In the genomic region with DNA sequence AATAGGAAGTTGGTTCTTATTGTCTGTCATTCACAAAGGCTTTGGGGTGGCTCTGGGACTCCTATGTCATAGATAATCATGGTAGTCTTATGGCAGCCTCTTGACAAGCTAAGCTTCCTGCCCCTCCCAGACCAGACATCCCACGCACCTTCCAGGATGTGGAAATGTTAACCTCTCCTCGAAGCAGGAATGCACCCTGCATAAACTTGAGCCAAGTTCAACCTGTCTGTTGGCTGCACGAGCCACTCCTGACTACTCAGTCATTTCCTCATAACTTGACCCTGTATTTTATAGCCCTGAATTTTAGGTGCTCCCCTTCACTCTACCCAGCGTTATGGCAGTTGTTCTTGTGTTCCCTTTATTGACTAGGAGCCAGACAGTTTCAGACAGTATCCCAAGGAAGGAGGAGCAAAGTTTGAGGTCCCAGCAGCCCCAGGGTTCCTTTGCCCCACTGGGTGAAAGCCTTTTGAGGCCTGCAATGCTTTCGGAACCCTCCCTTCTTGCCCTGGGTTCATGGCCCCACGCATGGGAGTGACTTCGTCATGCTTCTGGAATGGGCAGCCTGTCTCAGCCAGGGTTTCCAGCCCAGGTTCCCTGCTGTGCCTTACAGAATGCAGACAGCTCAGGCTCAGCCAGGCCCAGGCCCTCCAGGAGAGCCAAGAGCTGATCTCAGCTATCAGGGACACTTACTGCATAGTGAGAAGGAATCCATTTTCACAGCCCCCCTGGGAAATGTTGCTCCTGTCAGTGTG, we compare ENCODE assay signal across 11 cellular contexts. TPM values are rescaled to one million over a fixed set of nuclear protein-coding genes. Genes with fewer than 3 reads are reported as not detected.
DNase-seq lines count a peak whose midpoint lies in the region; ATAC-seq and TF ChIP-seq lines count a peak whose summit lies in the region.
"Had no signal": no experiment of that assay in that cellular context is flagged by ENCODE, and none has a peak within 500 bp of the region (broad histone marks: within the 10 kb centered on the region; RNA-seq: fewer than 3 reads in every experiment).

No MANE protein-coding gene starts in this region.

- peak; percentile 56 for DNase-seq in HEK293T (ENCODE audit: extremely low spot score)
- DNase-seq in MCF 10A (ENCODE audit: unreplicated experiment), result peak; percentile 86
- DNase-seq in islet precursor cell, result peak; percentile 94
- peak; percentile 69 for DNase-seq in stromal cell of bone marrow (ENCODE audit: low read depth)
- DNase-seq in dedifferentiated amniotic fluid mesenchymal stem cell (ENCODE audit: extremely low spot score), result no peak
- no peak for DNase-seq in globus pallidus (ENCODE audit: low spot score)
- no peak for DNase-seq in germinal center (ENCODE audit: low spot score)
- DNase-seq: activated T-cell treated with anti-CD3 and anti-CD28 coated beads, Interleukin-2, amount 50 U/mL, for 4 hours; erythroblast; GDM1 had no signal

- H3K27me3 Mint-ChIP-seq in MCF 10A (ENCODE audit: insufficient read depth, unreplicated experiment), result no peaks in the 10 kb centered on the region

- peaks cover 5% of the 10 kb centered on the region for H3K36me3 Mint-ChIP-seq in MCF 10A (ENCODE audit: insufficient read depth, unreplicated experiment)

- intact Hi-C loops in MCF 10A (cut with micrococcal nuclease), result loop anchor here (5.0 kb wide), 1 partner anchor 106 kb away; no protein-coding TSS in a partner anchor

- no TSS peak for BruUV-seq in MCF 10A (replicated peaks; lab: Mats Ljungman, UMichigan)

- CTCF ChIA-PET in HEK293T (lab: Yijun Ruan, JAX), result no interaction called here
- CTCF ChIA-PET in MCF 10A (lab: Yijun Ruan, JAX), result interaction anchor here (0.6 to 2.5 kb wide), 6 partner anchors 11 to 905 kb away, joined by 3 to 12 read pairs (median 3); no protein-coding TSS in a partner anchor

- peak overlapping the region; percentile 89 for H3K27ac Mint-ChIP-seq in MCF 10A (ENCODE audit: low read depth, unreplicated experiment)

- TF ChIP-seq CTCF in MCF 10A (IDR thresholded peaks at IDR 0.05; ENCODE audit: unreplicated experiment), result no peak

- POLR2A ChIA-PET in HEK293T (lab: Yijun Ruan, JAX) (interaction anchor here (0.8 to 2.7 kb wide), 2 partner anchors 16 to 19 kb away, joined by 3 to 19 read pairs; a partner anchor contains a TSS), MCF 10A (lab: Yijun Ruan, JAX) (interaction anchor here (0.8 to 3.4 kb wide), 7 partner anchors 12 to 69 kb away, joined by 3 to 30 read pairs (median 4); a partner anchor contains a TSS)

- peaks cover 39% of the 10 kb centered on the region for H3K4me1 Mint-ChIP-seq in MCF 10A (ENCODE audit: insufficient read depth, unreplicated experiment)

- peak overlapping the region; percentile 22 for H3K4me3 Mint-ChIP-seq in MCF 10A (ENCODE audit: unreplicated experiment)
- H3K4me3 Mint-ChIP-seq: activated T-cell treated with anti-CD3 and anti-CD28 coated beads, Interleukin-2, amount 50 U/mL, for 4 hours had no signal

- no peaks in the 10 kb centered on the region for H3K9me3 Mint-ChIP-seq in MCF 10A (ENCODE audit: unreplicated experiment)
- H3K9me3 Mint-ChIP-seq: activated T-cell treated with anti-CD3 and anti-CD28 coated beads, Interleukin-2, amount 50 U/mL, for 4 hours had no signal

- no peak for ATAC-seq in GM21529 (IDR thresholded peaks at IDR 0.05; ENCODE audit: unreplicated experiment)
- ATAC-seq: activated T-cell treated with anti-CD3 and anti-CD28 coated beads, Interleukin-2, amount 50 U/mL, for 4 hours had no signal

TF ChIP-seq in HEK293T, 16 proteins besides CTCF, POLR2A, EP300 and RAD21:
- TF ChIP-seq L3MBTL2 (conservative IDR thresholded peaks at IDR 0.05) (peak; percentile 35), FOXK2 (IDR thresholded peaks at IDR 0.05) (no peak), ARNT (IDR thresholded peaks at IDR 0.05) (no peak), LEF1 (IDR thresholded peaks at IDR 0.05; ENCODE audit: borderline replicate concordance) (no peak)
- TF ChIP-seq, protein P1, sequence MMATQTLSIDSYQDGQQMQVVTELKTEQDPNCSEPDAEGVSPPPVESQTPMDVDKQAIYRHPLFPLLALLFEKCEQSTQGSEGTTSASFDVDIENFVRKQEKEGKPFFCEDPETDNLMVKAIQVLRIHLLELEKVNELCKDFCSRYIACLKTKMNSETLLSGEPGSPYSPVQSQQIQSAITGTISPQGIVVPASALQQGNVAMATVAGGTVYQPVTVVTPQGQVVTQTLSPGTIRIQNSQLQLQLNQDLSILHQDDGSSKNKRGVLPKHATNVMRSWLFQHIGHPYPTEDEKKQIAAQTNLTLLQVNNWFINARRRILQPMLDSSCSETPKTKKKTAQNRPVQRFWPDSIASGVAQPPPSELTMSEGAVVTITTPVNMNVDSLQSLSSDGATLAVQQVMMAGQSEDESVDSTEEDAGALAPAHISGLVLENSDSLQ (IDR thresholded peaks at IDR 0.05), result no peak

RNA-seq across cellular contexts. Expression of a gene that starts 15.6 kb away (rescaled TPM):
- 25.8 and 32.6 TPM in 2 replicates for total RNA-seq in MCF 10A (2022)

Comparison
In these comparisons a context has a peak if more than half of its experiments do, and no peak if none do; other contexts are left out.
1. DNase-seq: peak in HEK293T (single experiment), MCF 10A (single experiment), islet precursor cell (single experiment) and stromal cell of bone marrow (single experiment); none in dedifferentiated amniotic fluid mesenchymal stem cell (single experiment), globus pallidus (single experiment) and germinal center (single experiment).